In genomic region chr15:85639752-85640381, GRCh38 we compare ENCODE assay signal across 8 cellular contexts.
DNase-seq lines count a peak whose midpoint lies in the region; ATAC-seq and TF ChIP-seq lines count a peak whose summit lies in the region.
"Had no signal": no experiment of that assay in that cellular context is flagged by ENCODE, and none has a peak within 500 bp of the region (broad histone marks: within the 10 kb centered on the region; RNA-seq: fewer than 3 reads in every experiment).

No MANE protein-coding gene starts in this region.

- H3K4me3 ChIP-seq in BE2C (ENCODE audit: low read depth, low read length), result no peak overlapping the region

- no peak overlapping the region for H3K4me3 Mint-ChIP-seq in chondrocyte (ENCODE audit: unreplicated experiment)
- H3K4me3 Mint-ChIP-seq in stimulated activated effector memory CD8-positive, alpha-beta T cell treated with anti-CD3 and anti-CD28 coated beads, Interleukin-12 subunit alpha, Interleukin-12 subunit beta, amount 100 ng/mL, for 72 hours, result peak overlapping the region; percentile 30
- H3K4me3 Mint-ChIP-seq: activated naive CD4-positive, alpha-beta T cell treated with anti-CD3 and anti-CD28 coated beads, Interleukin-2, amount 10 ng/mL, durations not matched to agents 7 days and 5 days had no signal

- peak; percentile 67 for ATAC-seq in GM19025 (IDR thresholded peaks at IDR 0.05; ENCODE audit: low read depth, unreplicated experiment)
- peak; percentile 50 for ATAC-seq in HG03108 (IDR thresholded peaks at IDR 0.05; ENCODE audit: unreplicated experiment)
- ATAC-seq in stimulated activated effector memory CD8-positive, alpha-beta T cell treated with anti-CD3 and anti-CD28 coated beads, Interleukin-12 subunit alpha, Interleukin-12 subunit beta, amount 100 ng/mL, for 72 hours, result peak; percentile 99
- no peak for ATAC-seq in GM19035 (IDR thresholded peaks at IDR 0.05; ENCODE audit: unreplicated experiment)

- H3K27ac Mint-ChIP-seq in chondrocyte (ENCODE audit: unreplicated experiment), result peak overlapping the region; percentile 71
- peak overlapping the region; percentile 80 for H3K27ac Mint-ChIP-seq in stimulated activated effector memory CD8-positive, alpha-beta T cell treated with anti-CD3 and anti-CD28 coated beads, Interleukin-12 subunit alpha, Interleukin-12 subunit beta, amount 100 ng/mL, for 72 hours
- H3K27ac Mint-ChIP-seq: activated naive CD4-positive, alpha-beta T cell treated with anti-CD3 and anti-CD28 coated beads, Interleukin-2, amount 10 ng/mL, durations not matched to agents 7 days and 5 days had no signal

- no peaks in the 10 kb centered on the region for H3K27me3 ChIP-seq in BE2C

- peaks cover 7% of the 10 kb centered on the region for H3K9me3 Mint-ChIP-seq in chondrocyte (ENCODE audit: low read depth)
- H3K9me3 Mint-ChIP-seq in stimulated activated effector memory CD8-positive, alpha-beta T cell treated with anti-CD3 and anti-CD28 coated beads, Interleukin-12 subunit alpha, Interleukin-12 subunit beta, amount 100 ng/mL, for 72 hours, result no peaks in the 10 kb centered on the region
- H3K9me3 Mint-ChIP-seq: activated naive CD4-positive, alpha-beta T cell treated with anti-CD3 and anti-CD28 coated beads, Interleukin-2, amount 10 ng/mL, durations not matched to agents 7 days and 5 days had no signal

- peaks cover 2% of the 10 kb centered on the region for H3K36me3 Mint-ChIP-seq in chondrocyte (ENCODE audit: low read depth)
- peaks cover 81% of the 10 kb centered on the region for H3K36me3 Mint-ChIP-seq in stimulated activated effector memory CD8-positive, alpha-beta T cell treated with anti-CD3 and anti-CD28 coated beads, Interleukin-12 subunit alpha, Interleukin-12 subunit beta, amount 100 ng/mL, for 72 hours

- no peak for DNase-seq in chondrocyte (ENCODE audit: low spot score)
- DNase-seq in stimulated activated effector memory CD8-positive, alpha-beta T cell treated with anti-CD3 and anti-CD28 coated beads, Interleukin-12 subunit alpha, Interleukin-12 subunit beta, amount 100 ng/mL, for 72 hours (ENCODE audit: low spot score in 2 of 2), result no peak
- DNase-seq in HT-29 (ENCODE audit: low spot score), result no peak
- no peak for DNase-seq in BE2C
- DNase-seq: activated naive CD4-positive, alpha-beta T cell treated with anti-CD3 and anti-CD28 coated beads, Interleukin-2, amount 10 ng/mL, durations not matched to agents 7 days and 5 days had no signal

- H3K27me3 Mint-ChIP-seq in chondrocyte (ENCODE audit: low read depth), result no peaks in the 10 kb centered on the region
- H3K27me3 Mint-ChIP-seq: activated naive CD4-positive, alpha-beta T cell treated with anti-CD3 and anti-CD28 coated beads, Interleukin-2, amount 10 ng/mL, durations not matched to agents 7 days and 5 days had no signal

- H3K36me3 ChIP-seq in BE2C, result peaks cover 26% of the 10 kb centered on the region

- H3K4me1 Mint-ChIP-seq in chondrocyte (ENCODE audit: low read depth), result peaks cover 51% of the 10 kb centered on the region
- peaks cover 49% of the 10 kb centered on the region for H3K4me1 Mint-ChIP-seq in stimulated activated effector memory CD8-positive, alpha-beta T cell treated with anti-CD3 and anti-CD28 coated beads, Interleukin-12 subunit alpha, Interleukin-12 subunit beta, amount 100 ng/mL, for 72 hours

- TF ChIP-seq CTCF in chondrocyte (IDR thresholded peaks at IDR 0.05), result no peak
- no peak for TF ChIP-seq CTCF in BE2C (IDR thresholded peaks at IDR 0.05; ENCODE audit: low read depth, low read length)

- no peaks in the 10 kb centered on the region; the same call in 1 of the 2 replicates for H3K4me1 ChIP-seq in BE2C

- H3K9me3 ChIP-seq in BE2C, result no peaks in the 10 kb centered on the region
